Comparison of ENCODE assay signal across 1 cellular context in genomic region chr5:77643654-77644404, GRCh38.
TF ChIP-seq lines count a peak whose summit lies in the region.

No MANE protein-coding gene starts in this region.

TF ChIP-seq in GM12878, 131 proteins besides CTCF, POLR2A, EP300 and RAD21:
- TF ChIP-seq ZNF384 (IDR thresholded peaks at IDR 0.05; ENCODE audit: borderline replicate concordance, low read depth, low read length) (peak; percentile 50; the same call in 1 of the 2 replicates), HCFC1 (IDR thresholded peaks at IDR 0.05; ENCODE audit: low read length) (no peak), BCL11A (IDR thresholded peaks at IDR 0.05; ENCODE audit: low read depth, low read length) (no peak), EZH2 (IDR thresholded peaks at IDR 0.05; ENCODE audit: borderline replicate concordance, control insufficient read depth, low read depth, low read length) (peak; percentile 74; the same call in 1 of the 2 replicates), PAX8 (IDR thresholded peaks at IDR 0.05) (no peak)
